ENCODE assay signal across 19 cellular contexts in genomic region chr17:33328129-33328528, GRCh38. TPM values are rescaled to one million over a fixed set of nuclear protein-coding genes. Genes with fewer than 3 reads are reported as not detected.
DNase-seq lines count a peak whose midpoint lies in the region; ATAC-seq, FAIRE-seq and TF ChIP-seq lines count a peak whose summit lies in the region.
"Had no signal": no experiment of that assay in that cellular context is flagged by ENCODE, and none has a peak within 500 bp of the region (broad histone marks: within the 10 kb centered on the region; RNA-seq: fewer than 3 reads in every experiment).

No MANE protein-coding gene starts in this region.

- H3K27me3 ChIP-seq in H1 (replicated peaks in 1 of 4; ENCODE audit: control insufficient read depth in 3 of 4, extremely low read depth in 1 of 4, insufficient read depth in 3 of 4, low read length in 3 of 4): no peaks in the 10 kb centered on the region; a peak in 2 of 7 replicates
- H3K27me3 ChIP-seq in naive thymus-derived CD4-positive, alpha-beta T cell (ENCODE audit: control insufficient read depth in 2 of 2, insufficient read depth in 2 of 2, low read length in 2 of 2): no peaks in the 10 kb centered on the region

- H3K36me3 Mint-ChIP-seq in naive thymus-derived CD4-positive, alpha-beta T cell: no peaks in the 10 kb centered on the region
- H3K36me3 Mint-ChIP-seq: naive B cell, T-cell had no signal

- H3K27me3 Mint-ChIP-seq in naive thymus-derived CD4-positive, alpha-beta T cell: peaks cover 0 to 16% (median 11%) of the 10 kb centered on the region in 5 donors

- H2BK5ac ChIP-seq in H1 (ENCODE audit: low read depth, low read length): no peak overlapping the region

- ATAC-seq in naive thymus-derived CD4-positive, alpha-beta T cell: no peak
- ATAC-seq: stimulated activated naive CD8-positive, alpha-beta T cell treated with anti-CD3 and anti-CD28 coated beads, Interleukin-15, amount 100 ng/mL, for 72 hours; T-cell had no signal

- H4K5ac ChIP-seq in H1 (ENCODE audit: insufficient read length, low read depth, low read length): no peak overlapping the region

- no peak overlapping the region for H3K23ac ChIP-seq in H1 (ENCODE audit: insufficient read length)

- no peak overlapping the region for H2BK15ac ChIP-seq in H1 (ENCODE audit: low read length)

- no peak overlapping the region for H3K18ac ChIP-seq in H1 (ENCODE audit: extremely low read depth, low read length)

- no peak overlapping the region for H2BK120ac ChIP-seq in H1 (replicated peaks; ENCODE audit: low read depth, low read length)

- H3K4me1 ChIP-seq in H1 (replicated peaks in 1 of 4; ENCODE audit: control insufficient read depth in 3 of 4, insufficient read depth in 4 of 4, low read length in 3 of 4): no peaks in the 10 kb centered on the region
- no peaks in the 10 kb centered on the region for H3K4me1 ChIP-seq in naive thymus-derived CD4-positive, alpha-beta T cell (ENCODE audit: control insufficient read depth in 2 of 2, insufficient read depth in 2 of 2, low read length in 2 of 2)

- FAIRE-seq in H1 (lab: Jason Lieb, UNC): peak; percentile 7
- FAIRE-seq: astrocyte, G401.6, GM18507, islet of Langerhans had no signal

- TF ChIP-seq POLR2A in H1 (IDR thresholded peaks at IDR 0.05; ENCODE audit: control extremely low read depth in 1 of 2, low read depth in 2 of 2, low read length in 2 of 2): no peak

- H3K9me3 Mint-ChIP-seq in naive thymus-derived CD4-positive, alpha-beta T cell: peaks cover 0 to 16% (median 4%) of the 10 kb centered on the region in 11 donors

- CTCF ChIA-PET in H1 (lab: Charles Lee; ENCODE audit: partially characterized antibody): interaction anchor here (1.3 to 1.4 kb wide), 2 partner anchors 9 to 10 kb away, joined by 3 read pairs; no protein-coding TSS in a partner anchor
- CTCF ChIA-PET in naive thymus-derived CD4-positive, alpha-beta T cell (lab: Charles Lee): no interaction called here

- H2AK5ac ChIP-seq in H1 (ENCODE audit: low read depth, low read length): no peak overlapping the region

- H3K4me2 ChIP-seq in H1 (ENCODE audit: insufficient read depth in 1 of 2, low read depth in 2 of 2, low read length in 2 of 2): no peak overlapping the region

- WGBS in H1 (ENCODE audit: extremely low coverage in 1 of 2, insufficient coverage in 1 of 2, insufficient read length in 1 of 2, insufficient replicate concordance in 2 of 2, low coverage in 1 of 2, low lambda C conversion rate in 2 of 2, missing lambda C conversion rate in 1 of 2), 2 experiments: 59% methylated on average over 4 of the region's 4 CpGs; no CpG with 5 or more reads in 1 of the 2 experiments

- H4K8ac ChIP-seq in H1 (ENCODE audit: extremely low read depth, insufficient read depth, low read length): no peak overlapping the region

- no peak overlapping the region for H2BK20ac ChIP-seq in H1 (ENCODE audit: low read length)

- no peaks in the 10 kb centered on the region; the same call in 1 of the 2 replicates for H3K23me2 ChIP-seq in H1 (ENCODE audit: low read depth, low read length)

- no peak overlapping the region for H3K56ac ChIP-seq in H1 (replicated peaks; ENCODE audit: insufficient read length, low read depth, low read length)

- no peak overlapping the region for H2BK12ac ChIP-seq in H1 (ENCODE audit: low read depth, low read length)

- no peak overlapping the region for H3K4ac ChIP-seq in H1 (replicated peaks; ENCODE audit: insufficient read length, low read depth, low read length)

- TF ChIP-seq CTCF in H1 (IDR thresholded peaks at IDR 0.05; ENCODE audit: control extremely low read depth in 1 of 3, insufficient read depth in 1 of 3, low read depth in 1 of 3, low read length in 3 of 3): no peak

- no peak overlapping the region for H3K4me3 Mint-ChIP-seq in naive thymus-derived CD4-positive, alpha-beta T cell
- H3K4me3 Mint-ChIP-seq: naive B cell; stimulated activated naive CD8-positive, alpha-beta T cell treated with anti-CD3 and anti-CD28 coated beads, Interleukin-15, amount 100 ng/mL, for 72 hours; T-cell had no signal

- H3K79me2 ChIP-seq in H1 (ENCODE audit: control insufficient read depth in 1 of 2, insufficient read depth in 2 of 2, low read length in 2 of 2): no peaks in the 10 kb centered on the region

- H3K79me1 ChIP-seq in H1 (ENCODE audit: low read depth, low read length): no peaks in the 10 kb centered on the region

- H4K91ac ChIP-seq in H1 (replicated peaks; ENCODE audit: insufficient read length, low read length): no peak overlapping the region

- no peaks in the 10 kb centered on the region for H3K36me3 ChIP-seq in H1 (ENCODE audit: control insufficient read depth in 2 of 4, insufficient read depth in 4 of 4, low read length in 3 of 4)
- no peaks in the 10 kb centered on the region for H3K36me3 ChIP-seq in naive thymus-derived CD4-positive, alpha-beta T cell (ENCODE audit: control insufficient read depth in 2 of 3, insufficient read depth in 3 of 3, low read length in 3 of 3)

- DNase-seq in Daoy (ENCODE audit: low read depth) (peak; percentile 29), KBM-7 (peak; percentile 6), H1 (ENCODE audit: low read depth in 1 of 2, low spot score in 2 of 2) (peak; percentile 10 to 69), mucosa of gallbladder (ENCODE audit: low spot score) (peak; percentile 22), superior temporal gyrus (ENCODE audit: extremely low spot score) (no peak), DMS114 treated with DMSO at 0.1 percent for 48 hours (lab: John Stamatoyannopoulos, UW; ENCODE audit: unreplicated experiment) (no peak), EL (no peak)
- DNase-seq in naive thymus-derived CD4-positive, alpha-beta T cell: no peak
- DNase-seq: activated CD4-positive, alpha-beta T cell treated with anti-CD3 and anti-CD28 coated beads, Interleukin-2, amount 50 U/mL, for 1 hour; foreskin melanocyte; naive B cell; NCI-H1092; stimulated activated naive CD8-positive, alpha-beta T cell treated with anti-CD3 and anti-CD28 coated beads, Interleukin-15, amount 100 ng/mL, for 72 hours; T-cell had no signal

- no peak overlapping the region for H3K27ac Mint-ChIP-seq in naive thymus-derived CD4-positive, alpha-beta T cell
- H3K27ac Mint-ChIP-seq: naive B cell; stimulated activated naive CD8-positive, alpha-beta T cell treated with anti-CD3 and anti-CD28 coated beads, Interleukin-15, amount 100 ng/mL, for 72 hours; T-cell had no signal

- no peaks in the 10 kb centered on the region for H4K20me1 ChIP-seq in H1 (replicated peaks in 1 of 2; ENCODE audit: control insufficient read depth in 1 of 2, insufficient read depth in 2 of 2, low read length in 2 of 2)

- TF ChIP-seq RAD21 in H1 (IDR thresholded peaks at IDR 0.05 in 1 of 2, conservative IDR thresholded peaks at IDR 0.05 in 1 of 2; ENCODE audit: low read depth in 2 of 2, low read length in 2 of 2): peak in 1 of 2 experiments; percentile 14; a peak in 1 of 4 replicates

- intact Hi-C loops in naive thymus-derived CD4-positive, alpha-beta T cell (cut with micrococcal nuclease): no loop called here

- in situ Hi-C loops in KBM-7 (cut with MboI; ENCODE audit: low pct_unique_long_range_greater_than_20kb, low sequenced_read_pairs): no loop called here

- peaks cover 2 to 6% of the 10 kb centered on the region in 2 experiments; a peak in 1 of 4 replicates for H3K9me3 ChIP-seq in H1 (ENCODE audit: insufficient read depth in 2 of 2, low read depth in 1 of 2, low read length in 1 of 2)
- no peaks in the 10 kb centered on the region for H3K9me3 ChIP-seq in naive thymus-derived CD4-positive, alpha-beta T cell (ENCODE audit: control insufficient read depth in 2 of 3, low read length in 3 of 3)

- H3K4me3 ChIP-seq in H1 (ENCODE audit: extremely low read depth in 1 of 4, insufficient read depth in 2 of 4, low read depth in 3 of 4, low read length in 4 of 4): no peak overlapping the region
- no peak overlapping the region for H3K4me3 ChIP-seq in naive thymus-derived CD4-positive, alpha-beta T cell (ENCODE audit: low read length)

- no peak for TF ChIP-seq EP300 in H1 (IDR thresholded peaks at IDR 0.05; ENCODE audit: borderline replicate concordance in 1 of 2, low read depth in 2 of 2, low read length in 2 of 2)

- POLR2A ChIA-PET in H1 (lab: Charles Lee; ENCODE audit: partially characterized antibody): interaction anchor here (0.6 kb wide), 1 partner anchor 384 kb away, joined by 3 read pairs; no protein-coding TSS in a partner anchor
- POLR2A ChIA-PET in naive thymus-derived CD4-positive, alpha-beta T cell (lab: Charles Lee): no interaction called here

- no peak overlapping the region for H3K14ac ChIP-seq in H1 (ENCODE audit: insufficient read length)

- H2AFZ ChIP-seq in H1 (ENCODE audit: low read length): no peak overlapping the region

- no peak overlapping the region for H3K27ac ChIP-seq in H1 (ENCODE audit: low read depth, low read length)
- no peak overlapping the region for H3K27ac ChIP-seq in naive thymus-derived CD4-positive, alpha-beta T cell (ENCODE audit: low read depth, low read length)
- H3K27ac ChIP-seq: C4-2B had no signal

- H3K9ac ChIP-seq in H1 (replicated peaks in 1 of 4; ENCODE audit: extremely low read depth in 1 of 4, low read depth in 3 of 4, low read length in 3 of 4): no peak overlapping the region

- H3K4me1 Mint-ChIP-seq in naive thymus-derived CD4-positive, alpha-beta T cell: no peaks in the 10 kb centered on the region
- H3K4me1 Mint-ChIP-seq: naive B cell; stimulated activated naive CD8-positive, alpha-beta T cell treated with anti-CD3 and anti-CD28 coated beads, Interleukin-15, amount 100 ng/mL, for 72 hours; T-cell had no signal

TF ChIP-seq in H1, 55 proteins besides CTCF, POLR2A, EP300 and RAD21:
- TF ChIP-seq YY1 (IDR thresholded peaks at IDR 0.05; ENCODE audit: low read depth, low read length): peak; percentile 59; the same call in 1 of the 2 replicates
- TF ChIP-seq CHD2 (IDR thresholded peaks at IDR 0.05; ENCODE audit: low read length): no peak
- TF ChIP-seq TBP (IDR thresholded peaks at IDR 0.05; ENCODE audit: low read depth, low read length): no peak
TF ChIP-seq in H1: peak in this region for 1.

RNA-seq across cellular contexts. Expression of gene ASIC2, which starts 35.0 kb away (rescaled TPM):
- total RNA-seq in Daoy (2014; rRNA removed; shearing (Covaris generic)): 0.06 and 0.11 TPM in 2 replicates
- 1.1 and 1.2 TPM in 2 replicates for total RNA-seq in H1 (2021; fragmentation: NEBNext Ultra II Directional; extraction: Animal tissue kit (Norgen Biotek cat#: 25700))
- 0.86 and 1.3 TPM in 2 replicates for polyA plus RNA-seq in H1 (2011; rRNA removed)
- polyA plus RNA-seq in H1 (2011; cell fraction: cytosol; rRNA removed): 0.84 TPM
- polyA plus RNA-seq in H1 (2011; cell fraction: nucleus; rRNA removed): 2.8 TPM
- 0.21 to 0.61 TPM (median 0.45 TPM) in 4 replicates for polyA plus RNA-seq in H1 (2012, experiment 1 of 2)
- 0.37 TPM for polyA plus RNA-seq in H1 (2012, experiment 2 of 2)
- 0.75 TPM for polyA plus RNA-seq in H1 (2013, experiment 1 of 2)
- polyA plus RNA-seq in H1 (2013, experiment 2 of 2): 0.79 TPM
- polyA minus RNA-seq in H1 (2011; rRNA and poly(A)+ RNA removed): 2.6 and 2.9 TPM in 2 replicates
- polyA minus RNA-seq in H1 (2011; cell fraction: cytosol; rRNA and poly(A)+ RNA removed): 0.88 TPM
- 12.2 TPM for polyA minus RNA-seq in H1 (2011; cell fraction: nucleus; rRNA and poly(A)+ RNA removed)
- 0.06 TPM for total RNA-seq in mucosa of gallbladder
- total RNA-seq in naive thymus-derived CD4-positive, alpha-beta T cell: not detected
- not detected for polyA plus RNA-seq in naive thymus-derived CD4-positive, alpha-beta T cell
- total RNA-seq: T-cell had no signal

Comparison
In these comparisons a context has a peak if more than half of its experiments do, and no peak if none do; other contexts are left out.
1. DNase-seq: peak in Daoy (single experiment), KBM-7 (single experiment), H1 (2 of 2) and mucosa of gallbladder (single experiment); none in superior temporal gyrus (single experiment), DMS114 treated with DMSO at 0.1 percent for 48 hours (single experiment), naive thymus-derived CD4-positive, alpha-beta T cell (0 of 9) and EL (single experiment).